ENCODE assay signal across 1 cellular context in genomic region chr13:48667136-48667535, GRCh38.
A peak's percentile ranks its signal among the peaks of the same experiment; 100 is the strongest.
TF ChIP-seq lines count a peak whose summit lies in the region.

No MANE protein-coding gene starts in this region.

TF ChIP-seq in liver, 16 proteins besides CTCF, POLR2A, EP300 and RAD21:
- TF ChIP-seq SP1 (IDR thresholded peaks at IDR 0.05): peak; percentile 68
- peak; percentile 50 to 61 for TF ChIP-seq HNF4A (conservative IDR thresholded peaks at IDR 0.05)
- peak; percentile 77 for TF ChIP-seq FOXA2 (IDR thresholded peaks at IDR 0.05)
- TF ChIP-seq HNF4G (IDR thresholded peaks at IDR 0.05): no peak
- TF ChIP-seq MAX (IDR thresholded peaks at IDR 0.05): peak; percentile 37
- no peak for TF ChIP-seq ATF3 (IDR thresholded peaks at IDR 0.05)
- TF ChIP-seq RXRA (IDR thresholded peaks at IDR 0.05): peak; percentile 99 to 100
- no peak for TF ChIP-seq TAF1 (conservative IDR thresholded peaks at IDR 0.05)
- TF ChIP-seq JUND (IDR thresholded peaks at IDR 0.05): peak; percentile 21 to 24
- TF ChIP-seq, protein P1, sequence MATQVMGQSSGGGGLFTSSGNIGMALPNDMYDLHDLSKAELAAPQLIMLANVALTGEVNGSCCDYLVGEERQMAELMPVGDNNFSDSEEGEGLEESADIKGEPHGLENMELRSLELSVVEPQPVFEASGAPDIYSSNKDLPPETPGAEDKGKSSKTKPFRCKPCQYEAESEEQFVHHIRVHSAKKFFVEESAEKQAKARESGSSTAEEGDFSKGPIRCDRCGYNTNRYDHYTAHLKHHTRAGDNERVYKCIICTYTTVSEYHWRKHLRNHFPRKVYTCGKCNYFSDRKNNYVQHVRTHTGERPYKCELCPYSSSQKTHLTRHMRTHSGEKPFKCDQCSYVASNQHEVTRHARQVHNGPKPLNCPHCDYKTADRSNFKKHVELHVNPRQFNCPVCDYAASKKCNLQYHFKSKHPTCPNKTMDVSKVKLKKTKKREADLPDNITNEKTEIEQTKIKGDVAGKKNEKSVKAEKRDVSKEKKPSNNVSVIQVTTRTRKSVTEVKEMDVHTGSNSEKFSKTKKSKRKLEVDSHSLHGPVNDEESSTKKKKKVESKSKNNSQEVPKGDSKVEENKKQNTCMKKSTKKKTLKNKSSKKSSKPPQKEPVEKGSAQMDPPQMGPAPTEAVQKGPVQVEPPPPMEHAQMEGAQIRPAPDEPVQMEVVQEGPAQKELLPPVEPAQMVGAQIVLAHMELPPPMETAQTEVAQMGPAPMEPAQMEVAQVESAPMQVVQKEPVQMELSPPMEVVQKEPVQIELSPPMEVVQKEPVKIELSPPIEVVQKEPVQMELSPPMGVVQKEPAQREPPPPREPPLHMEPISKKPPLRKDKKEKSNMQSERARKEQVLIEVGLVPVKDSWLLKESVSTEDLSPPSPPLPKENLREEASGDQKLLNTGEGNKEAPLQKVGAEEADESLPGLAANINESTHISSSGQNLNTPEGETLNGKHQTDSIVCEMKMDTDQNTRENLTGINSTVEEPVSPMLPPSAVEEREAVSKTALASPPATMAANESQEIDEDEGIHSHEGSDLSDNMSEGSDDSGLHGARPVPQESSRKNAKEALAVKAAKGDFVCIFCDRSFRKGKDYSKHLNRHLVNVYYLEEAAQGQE (IDR thresholded peaks at IDR 0.05): peak; percentile 31
